1 cellular context compared by ENCODE assay signal in the genomic region with DNA sequence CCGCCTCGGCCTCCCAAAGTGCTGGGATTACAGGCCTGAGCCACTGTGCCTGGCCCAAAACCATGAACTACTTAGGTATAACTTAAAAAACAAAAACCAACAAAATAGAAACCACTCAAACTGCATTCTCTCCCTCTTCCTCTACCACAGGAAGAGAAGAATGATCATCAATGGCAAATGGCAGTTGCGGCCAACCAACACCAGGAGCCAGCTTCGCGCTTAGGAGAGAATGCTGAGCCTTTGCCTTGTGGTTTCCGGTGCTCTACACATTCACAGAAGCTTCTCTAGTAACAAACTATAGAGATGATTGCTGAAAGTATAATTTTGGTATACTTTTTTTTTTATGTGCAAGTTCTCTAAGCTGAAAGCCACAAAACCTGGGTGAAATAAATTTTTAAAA.
TF ChIP-seq lines count a peak whose summit lies in the region.

No MANE protein-coding gene starts in this region.

TF ChIP-seq in K562, 482 proteins besides CTCF, POLR2A, EP300 and RAD21 (continued from another document):
- TF ChIP-seq CREB3 (tag; conservative IDR thresholded peaks at IDR 0.05; ENCODE audit: low read depth), result no peak
- no peak for TF ChIP-seq ZSCAN29 (IDR thresholded peaks at IDR 0.05)
- no peak for TF ChIP-seq MEF2D (tag; conservative IDR thresholded peaks at IDR 0.05; ENCODE audit: low read depth)
- no peak for TF ChIP-seq ZBTB12 (CRISPR knock-in tag; IDR thresholded peaks at IDR 0.05)
- no peak for TF ChIP-seq TEAD4 (IDR thresholded peaks at IDR 0.05; ENCODE audit: low read length)
- no peak for TF ChIP-seq TEAD4 (CRISPR knock-in tag; IDR thresholded peaks at IDR 0.05; ENCODE audit: borderline replicate concordance)
- no peak for TF ChIP-seq MYNN (IDR thresholded peaks at IDR 0.05)
- TF ChIP-seq MYNN (CRISPR knock-in tag; IDR thresholded peaks at IDR 0.05), result no peak
- TF ChIP-seq MXI1 (IDR thresholded peaks at IDR 0.05; ENCODE audit: low read depth, low read length), result no peak
- TF ChIP-seq ZNF740 (CRISPR knock-in tag; IDR thresholded peaks at IDR 0.05), result no peak
- no peak for TF ChIP-seq ZNF740 (tag; IDR thresholded peaks at IDR 0.05)
- TF ChIP-seq GATAD2A (IDR thresholded peaks at IDR 0.05), result no peak
- TF ChIP-seq NFYB (IDR thresholded peaks at IDR 0.05; ENCODE audit: extremely low read depth, insufficient read length), result no peak
- no peak for TF ChIP-seq HDAC6 (IDR thresholded peaks at IDR 0.05; ENCODE audit: low read depth, low read length)
- TF ChIP-seq DPF2 (IDR thresholded peaks at IDR 0.05), result no peak
- TF ChIP-seq, protein P1, sequence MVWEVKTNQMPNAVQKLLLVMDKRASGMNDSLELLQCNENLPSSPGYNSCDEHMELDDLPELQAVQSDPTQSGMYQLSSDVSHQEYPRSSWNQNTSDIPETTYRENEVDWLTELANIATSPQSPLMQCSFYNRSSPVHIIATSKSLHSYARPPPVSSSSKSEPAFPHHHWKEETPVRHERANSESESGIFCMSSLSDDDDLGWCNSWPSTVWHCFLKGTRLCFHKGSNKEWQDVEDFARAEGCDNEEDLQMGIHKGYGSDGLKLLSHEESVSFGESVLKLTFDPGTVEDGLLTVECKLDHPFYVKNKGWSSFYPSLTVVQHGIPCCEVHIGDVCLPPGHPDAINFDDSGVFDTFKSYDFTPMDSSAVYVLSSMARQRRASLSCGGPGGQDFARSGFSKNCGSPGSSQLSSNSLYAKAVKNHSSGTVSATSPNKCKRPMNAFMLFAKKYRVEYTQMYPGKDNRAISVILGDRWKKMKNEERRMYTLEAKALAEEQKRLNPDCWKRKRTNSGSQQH (CRISPR knock-in tag; IDR thresholded peaks at IDR 0.05), result no peak
- no peak for TF ChIP-seq ETV6 (IDR thresholded peaks at IDR 0.05; ENCODE audit: borderline replicate concordance in 1 of 2, low read depth in 2 of 2, low read length in 1 of 2)
- TF ChIP-seq ETV6 (CRISPR knock-in tag; IDR thresholded peaks at IDR 0.05; ENCODE audit: borderline replicate concordance), result no peak
- no peak for TF ChIP-seq E2F3 (CRISPR knock-in tag; IDR thresholded peaks at IDR 0.05)
- no peak for TF ChIP-seq PHB2 (IDR thresholded peaks at IDR 0.05; ENCODE audit: low read depth)
